ENCODE assay signal across 11 cellular contexts in the genomic region with DNA sequence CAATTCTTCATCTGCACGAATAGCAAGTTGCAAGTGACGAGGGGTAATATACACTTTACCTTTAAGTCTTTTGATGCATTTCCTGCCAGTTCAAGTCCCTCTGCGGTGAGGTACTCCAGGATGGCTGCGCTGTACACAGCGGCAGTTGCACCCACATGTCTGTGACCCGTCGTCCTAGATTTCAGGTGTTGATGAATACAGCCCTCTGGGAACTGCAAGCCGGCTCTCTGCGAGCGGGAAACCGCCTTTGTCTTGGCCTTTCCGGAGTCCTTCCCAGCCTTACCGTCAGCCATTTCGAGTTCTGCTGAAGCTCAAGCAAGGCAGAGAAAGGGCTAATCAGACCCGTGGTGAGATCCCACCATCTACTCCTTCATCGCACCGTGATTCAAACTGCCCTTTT. TPM values are rescaled to one million over a fixed set of nuclear protein-coding genes. Genes with fewer than 3 reads are reported as not detected.
DNase-seq lines count a peak whose midpoint lies in the region; ATAC-seq and TF ChIP-seq lines count a peak whose summit lies in the region.
"Had no signal": no experiment of that assay in that cellular context is flagged by ENCODE, and none has a peak within 500 bp of the region (broad histone marks: within the 10 kb centered on the region; RNA-seq: fewer than 3 reads in every experiment).

No MANE protein-coding gene starts in this region.

- H3K36me3 Mint-ChIP-seq in activated CD4-positive, alpha-beta memory T cell treated with anti-CD3 and anti-CD28 coated beads, Interleukin-2, amount 10 ng/mL, durations not matched to agents 7 days and 5 days (ENCODE audit: low read depth) = peaks cover 17% of the 10 kb centered on the region
- H3K36me3 Mint-ChIP-seq in endodermal cell (ENCODE audit: low read depth) = peaks cover 28% of the 10 kb centered on the region

- no peaks in the 10 kb centered on the region for H3K9me3 ChIP-seq in endodermal cell (ENCODE audit: control insufficient read depth, low read length)

- peak overlapping the region; percentile 83 for H3K27ac Mint-ChIP-seq in activated CD4-positive, alpha-beta memory T cell treated with anti-CD3 and anti-CD28 coated beads, Interleukin-2, amount 10 ng/mL, durations not matched to agents 7 days and 5 days
- H3K27ac Mint-ChIP-seq in endodermal cell = peak overlapping the region; percentile 23

- H3K9ac ChIP-seq in endodermal cell (ENCODE audit: extremely low read depth, low read length, poor library complexity, severe bottlenecking) = no peak overlapping the region

- 91 to 95% methylated on average over 14 to 17 of the region's 17 CpGs for WGBS in endodermal cell (ENCODE audit: insufficient coverage in 1 of 2, insufficient read length in 1 of 2), 2 experiments

- no peaks in the 10 kb centered on the region for H3K9me3 Mint-ChIP-seq in activated CD4-positive, alpha-beta memory T cell treated with anti-CD3 and anti-CD28 coated beads, Interleukin-2, amount 10 ng/mL, durations not matched to agents 7 days and 5 days
- no peaks in the 10 kb centered on the region for H3K9me3 Mint-ChIP-seq in endodermal cell
- H3K9me3 Mint-ChIP-seq: brain had no signal

- peaks cover 63% of the 10 kb centered on the region for H3K4me1 Mint-ChIP-seq in activated CD4-positive, alpha-beta memory T cell treated with anti-CD3 and anti-CD28 coated beads, Interleukin-2, amount 10 ng/mL, durations not matched to agents 7 days and 5 days
- H3K4me1 Mint-ChIP-seq in endodermal cell = peaks cover 14% of the 10 kb centered on the region

- no peaks in the 10 kb centered on the region for H3K27me3 ChIP-seq in endodermal cell (ENCODE audit: control insufficient read depth, insufficient read depth, low read length, poor library complexity, severe bottlenecking)

- TF ChIP-seq CTCF in endodermal cell (conservative IDR thresholded peaks at IDR 0.05) = no peak

- CTCF ChIA-PET in activated CD4-positive, alpha-beta memory T cell treated with anti-CD3 and anti-CD28 coated beads, Interleukin-2, amount 10 ng/mL, durations not matched to agents 7 days and 5 days (lab: Charles Lee) = interaction anchor here (0.8 to 1.8 kb wide), 6 partner anchors 10 to 221 kb away, joined by 3 to 12 read pairs (median 6); a partner anchor contains a TSS

- ATAC-seq in GM18861 (IDR thresholded peaks at IDR 0.05; ENCODE audit: unreplicated experiment) (no peak), HG03432 (IDR thresholded peaks at IDR 0.05; ENCODE audit: unreplicated experiment) (no peak)

- H3K4me3 Mint-ChIP-seq in activated CD4-positive, alpha-beta memory T cell treated with anti-CD3 and anti-CD28 coated beads, Interleukin-2, amount 10 ng/mL, durations not matched to agents 7 days and 5 days = peak overlapping the region; percentile 67
- H3K4me3 Mint-ChIP-seq in endodermal cell = no peak overlapping the region
- H3K4me3 Mint-ChIP-seq: brain had no signal

- DNase-seq in NCI-H2227 (lab: John Stamatoyannopoulos, UW; ENCODE audit: unreplicated experiment) (peak; percentile 46), endodermal cell (no peak), middle frontal gyrus (ENCODE audit: extremely low spot score, low spot score) (no peak), NCI-H1694 (lab: John Stamatoyannopoulos, UW) (no peak)
- peak; percentile 74 for DNase-seq in activated CD4-positive, alpha-beta memory T cell treated with anti-CD3 and anti-CD28 coated beads, Interleukin-2, amount 10 ng/mL, durations not matched to agents 7 days and 5 days
- peak; percentile 35 for DNase-seq in stimulated activated CD8-positive, alpha-beta memory T cell treated with anti-CD3 and anti-CD28 coated beads, Interleukin-12 subunit alpha, Interleukin-12 subunit beta, amount 100 ng/mL, for 1 hour (ENCODE audit: low read depth)
- DNase-seq: NCI-H2081 had no signal

- no peak overlapping the region for H3K27ac ChIP-seq in endodermal cell (ENCODE audit: low read depth, low read length)

- POLR2A ChIA-PET in activated CD4-positive, alpha-beta memory T cell treated with anti-CD3 and anti-CD28 coated beads, Interleukin-2, amount 10 ng/mL, durations not matched to agents 7 days and 5 days (lab: Charles Lee) = interaction anchor here (0.6 to 3.5 kb wide), 8 partner anchors 10 to 287 kb away, joined by 3 to 34 read pairs (median 8); a partner anchor contains a TSS

- no peak overlapping the region for H3K4me3 ChIP-seq in endodermal cell (ENCODE audit: low read length)

- no peaks in the 10 kb centered on the region for H3K4me1 ChIP-seq in endodermal cell (ENCODE audit: control insufficient read depth, insufficient read depth, low read length)

- H3K27me3 Mint-ChIP-seq in activated CD4-positive, alpha-beta memory T cell treated with anti-CD3 and anti-CD28 coated beads, Interleukin-2, amount 10 ng/mL, durations not matched to agents 7 days and 5 days = no peaks in the 10 kb centered on the region
- H3K27me3 Mint-ChIP-seq in endodermal cell (ENCODE audit: insufficient read depth) = no peaks in the 10 kb centered on the region
- H3K27me3 Mint-ChIP-seq: brain had no signal

- H3K36me3 ChIP-seq in endodermal cell (ENCODE audit: control insufficient read depth, insufficient read depth, low read length) = peaks cover 21% of the 10 kb centered on the region

RNA-seq across cellular contexts. Expression of a gene that starts 14.8 kb away (rescaled TPM):
- total RNA-seq in activated CD4-positive, alpha-beta memory T cell treated with anti-CD3 and anti-CD28 coated beads, Interleukin-2, amount 10 ng/mL, durations not matched to agents 7 days and 5 days = 10 to 100 TPM; 53.8 to 55.2 TPM
- 10 to 100 TPM; 72.7 to 80.4 TPM for total RNA-seq in endodermal cell
- polyA plus RNA-seq in endodermal cell (2013, experiment 1 of 2) = 78.5 TPM
- 70.0 TPM for polyA plus RNA-seq in endodermal cell (2013, experiment 2 of 2)

RNA-seq across cellular contexts. Expression of a gene that starts 42.7 kb away (rescaled TPM):
- 10 to 100 TPM; 10.3 to 10.4 TPM for total RNA-seq in activated CD4-positive, alpha-beta memory T cell treated with anti-CD3 and anti-CD28 coated beads, Interleukin-2, amount 10 ng/mL, durations not matched to agents 7 days and 5 days
- total RNA-seq in endodermal cell = not detected
- polyA plus RNA-seq in endodermal cell (2013, experiment 1 of 2) = not detected
- polyA plus RNA-seq in endodermal cell (2013, experiment 2 of 2) = not detected
- total RNA-seq: glomerular endothelial cell had no signal

Comparison
In these comparisons a context has a peak if more than half of its experiments do, and no peak if none do; other contexts are left out.
1. DNase-seq: peak in NCI-H2227 (single experiment), activated CD4-positive, alpha-beta memory T cell treated with anti-CD3 and anti-CD28 coated beads, Interleukin-2, amount 10 ng/mL, durations not matched to agents 7 days and 5 days (single experiment) and stimulated activated CD8-positive, alpha-beta memory T cell treated with anti-CD3 and anti-CD28 coated beads, Interleukin-12 subunit alpha, Interleukin-12 subunit beta, amount 100 ng/mL, for 1 hour (single experiment); none in endodermal cell (single experiment), middle frontal gyrus (single experiment) and NCI-H1694 (single experiment).
2. RNA of a gene that starts 42.7 kb away (total RNA-seq): 10.3 to 10.4 TPM in activated CD4-positive, alpha-beta memory T cell treated with anti-CD3 and anti-CD28 coated beads, Interleukin-2, amount 10 ng/mL, durations not matched to agents 7 days and 5 days; not detected in endodermal cell; every median in the first group is over 10 times any median in the second.